14 cellular contexts compared by ENCODE assay signal in genomic region chr13:98450012-98450411, GRCh38.
A peak's percentile ranks its signal among the peaks of the same experiment; 100 is the strongest.
DNase-seq lines count a peak whose midpoint lies in the region; ATAC-seq and TF ChIP-seq lines count a peak whose summit lies in the region.
"Had no signal": no experiment of that assay in that cellular context is flagged by ENCODE, and none has a peak within 500 bp of the region (broad histone marks: within the 10 kb centered on the region; RNA-seq: fewer than 3 reads in every experiment).

No MANE protein-coding gene starts in this region.

- H3K4me1 ChIP-seq in DND-41 (ENCODE audit: insufficient read depth, low read length): peaks cover 24% of the 10 kb centered on the region
- peaks cover 23% of the 10 kb centered on the region for H3K4me1 ChIP-seq in Loucy (ENCODE audit: insufficient read depth, low read length, poor library complexity, severe bottlenecking)
- H3K4me1 ChIP-seq in esophagus squamous epithelium: peaks cover 0 to 71% (median 41%) of the 10 kb centered on the region in 3 donors
- H3K4me1 ChIP-seq in prostate gland (replicated peaks): peaks cover 16% of the 10 kb centered on the region
- H3K4me1 ChIP-seq in HAP-1: no peaks in the 10 kb centered on the region; the same call in 1 of the 2 replicates
- peaks cover 8% of the 10 kb centered on the region for H3K4me1 ChIP-seq in mucosa of descending colon (ENCODE audit: low read depth)

- WGBS in esophagus squamous epithelium, 2 donors: 22 to 56% methylated on average over 1 of the region's 1 CpG
- WGBS in prostate gland: 17% methylated on average over 1 of the region's 1 CpG

- H3K36me3 ChIP-seq in DND-41 (ENCODE audit: insufficient read depth, low read length): peaks cover 62% of the 10 kb centered on the region
- peaks cover 49% of the 10 kb centered on the region; the same call in 1 of the 2 replicates for H3K36me3 ChIP-seq in Loucy (ENCODE audit: insufficient read depth, low read length)
- H3K36me3 ChIP-seq in esophagus squamous epithelium: peaks cover 6 to 89% (median 20%) of the 10 kb centered on the region in 3 donors
- H3K36me3 ChIP-seq in prostate gland: no peaks in the 10 kb centered on the region
- H3K36me3 ChIP-seq in HAP-1 (replicated peaks): peaks cover 36% of the 10 kb centered on the region
- no peaks in the 10 kb centered on the region for H3K36me3 ChIP-seq in mucosa of descending colon (ENCODE audit: low read depth)

- no peak for TF ChIP-seq CTCF in DND-41 (IDR thresholded peaks at IDR 0.05; ENCODE audit: borderline replicate concordance, extremely low read depth, low read length, poor library complexity, severe bottlenecking)
- TF ChIP-seq CTCF in Loucy (conservative IDR thresholded peaks at IDR 0.05; ENCODE audit: low read length): no peak
- no peak for TF ChIP-seq CTCF in esophagus squamous epithelium (IDR thresholded peaks at IDR 0.05)
- TF ChIP-seq CTCF in prostate gland (IDR thresholded peaks at IDR 0.05): no peak
- TF ChIP-seq CTCF in mucosa of descending colon (IDR thresholded peaks at IDR 0.05): no peak

- intact Hi-C loops in esophagus squamous epithelium (cut with DNase I): no loop called here
- intact Hi-C loops in prostate gland (cut with DNase I): loop anchor here (5.0 kb wide), 1 partner anchor 47 kb away; no protein-coding TSS in a partner anchor
- intact Hi-C loops in mucosa of descending colon (cut with DNase I, micrococcal nuclease): no loop called here

- H3K4me3 ChIP-seq in DND-41 (ENCODE audit: low read depth in 1 of 2, low read length in 2 of 2): no peak overlapping the region
- no peak overlapping the region for H3K4me3 ChIP-seq in Loucy (ENCODE audit: low read length, poor library complexity, severe bottlenecking)
- H3K4me3 ChIP-seq in esophagus squamous epithelium: no peak overlapping the region
- H3K4me3 ChIP-seq in prostate gland: no peak overlapping the region
- H3K4me3 ChIP-seq in HAP-1: no peak overlapping the region
- no peak overlapping the region for H3K4me3 ChIP-seq in mucosa of descending colon
- H3K4me3 ChIP-seq: MG63 had no signal

- H4K20me1 ChIP-seq in DND-41 (ENCODE audit: insufficient read depth, low read length): peaks cover 29% of the 10 kb centered on the region
- peaks cover 4% of the 10 kb centered on the region for H4K20me1 ChIP-seq in Loucy (ENCODE audit: insufficient read depth, low read length, poor library complexity, severe bottlenecking)

- no peak overlapping the region for H3K4me2 ChIP-seq in DND-41 (ENCODE audit: insufficient read depth, low read length)
- H3K4me2 ChIP-seq in Loucy (ENCODE audit: low read depth, low read length, poor library complexity, severe bottlenecking): peak overlapping the region; percentile 26

- 0 out of 2 replicates have a peak, but pooled peaks cover 6% of the 10 kb centered on the region for H3K79me2 ChIP-seq in DND-41 (ENCODE audit: insufficient read depth, low read length)
- no peaks in the 10 kb centered on the region for H3K79me2 ChIP-seq in Loucy (ENCODE audit: insufficient read depth, low read length)

- H3K27ac ChIP-seq in DND-41 (ENCODE audit: low read length): peak overlapping the region; percentile 75
- H3K27ac ChIP-seq in esophagus squamous epithelium: peak overlapping the region in 3 of 4 donors; percentile 69 to 83 (median 79)
- H3K27ac ChIP-seq in prostate gland: peak overlapping the region; percentile 66 to 70
- H3K27ac ChIP-seq: HL-60 had no signal

- in situ Hi-C loops in HAP-1 (cut with MboI; ENCODE audit: low sequenced_read_pairs): no loop called here

- DNase-seq in DND-41 (no peak), esophagus squamous epithelium (lab: John Stamatoyannopoulos, UW) (no peak), prostate gland (ENCODE audit: low spot score) (no peak), left lobe of liver (ENCODE audit: low spot score) (no peak), HAP-1 (ENCODE audit: low spot score in 2 of 2) (no peak), mucosa of descending colon (no peak)
- DNase-seq: activated CD4-positive, alpha-beta T cell treated with anti-CD3 and anti-CD28 coated beads for 48 hours; activated naive CD4-positive, alpha-beta T cell treated with anti-CD3 and anti-CD28 coated beads, Interleukin-2, amount 50 U/mL, for 16 hours; Calu3; MG63; NCI-H2171; OCI-M1 had no signal

- no peaks in the 10 kb centered on the region for H3F3A ChIP-seq in Loucy (ENCODE audit: low read depth)

- ATAC-seq in DND-41 (ENCODE audit: insufficient read depth, low read depth) (no peak), left lobe of liver (no peak), mucosa of descending colon (no peak)

- H2AFZ ChIP-seq in DND-41 (ENCODE audit: low read depth, low read length) (no peak overlapping the region), Loucy (ENCODE audit: low read length) (no peak overlapping the region)

- TF ChIP-seq POLR2A in esophagus squamous epithelium (IDR thresholded peaks at IDR 0.05) (no peak), prostate gland (IDR thresholded peaks at IDR 0.05) (no peak)

- H3K9me3 ChIP-seq in DND-41 (ENCODE audit: insufficient read depth, low read length, severe bottlenecking) (no peaks in the 10 kb centered on the region), Loucy (ENCODE audit: insufficient read depth, low read depth, low read length) (no peaks in the 10 kb centered on the region), esophagus squamous epithelium (no peaks in the 10 kb centered on the region), prostate gland (no peaks in the 10 kb centered on the region), HAP-1 (no peaks in the 10 kb centered on the region), mucosa of descending colon (no peaks in the 10 kb centered on the region)
- H3K9me3 ChIP-seq: MG63 had no signal

- H3K9ac ChIP-seq in DND-41 (ENCODE audit: low read depth, low read length) (no peak overlapping the region), Loucy (ENCODE audit: low read depth, low read length, poor library complexity, severe bottlenecking) (peak overlapping the region; percentile 8)

- H3K9me2 ChIP-seq in Loucy (replicated peaks; ENCODE audit: low read depth, low read length): no peaks in the 10 kb centered on the region

- H3K27me3 ChIP-seq in DND-41 (ENCODE audit: insufficient read depth, low read length, poor library complexity) (no peaks in the 10 kb centered on the region), Loucy (ENCODE audit: insufficient read depth, low read length, poor library complexity, severe bottlenecking) (no peaks in the 10 kb centered on the region), esophagus squamous epithelium (no peaks in the 10 kb centered on the region), prostate gland (replicated peaks; ENCODE audit: insufficient read depth) (no peaks in the 10 kb centered on the region), HAP-1 (ENCODE audit: low read depth) (no peaks in the 10 kb centered on the region)
- H3K27me3 ChIP-seq: MG63 had no signal
